ENCODE assay signal across 23 cellular contexts in the genomic region with DNA sequence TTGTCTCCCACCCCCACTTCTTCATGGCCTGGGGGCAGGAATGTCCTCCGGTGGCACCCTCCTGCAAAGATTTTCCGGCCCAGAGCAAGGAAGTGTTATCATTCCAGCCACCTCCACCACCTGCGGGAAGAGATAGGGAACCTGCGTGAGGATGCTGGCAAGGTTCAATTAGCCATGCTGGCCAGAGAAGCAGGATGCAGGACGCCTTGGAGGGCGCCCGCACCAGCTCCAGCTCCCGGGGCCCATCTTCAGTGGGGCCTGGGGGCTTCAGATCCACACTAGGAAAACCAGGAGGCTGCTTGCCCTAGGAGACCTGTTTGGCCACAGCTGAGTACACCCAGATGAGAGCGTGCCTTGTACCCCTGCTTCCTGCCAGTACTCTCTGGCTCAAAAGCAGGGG.
"Had no signal": no experiment of that assay in that cellular context is flagged by ENCODE, and none has a peak within 500 bp of the region (broad histone marks: within the 10 kb centered on the region; RNA-seq: fewer than 3 reads in every experiment).

No MANE protein-coding gene starts in this region.

- H3K4me2 ChIP-seq: neural progenitor cell had no signal

- H2AFZ ChIP-seq: neural progenitor cell had no signal

- H3K4me1 Mint-ChIP-seq: stimulated activated effector memory CD8-positive, alpha-beta T cell treated with anti-CD3 and anti-CD28 coated beads, Interleukin-12 subunit alpha, Interleukin-12 subunit beta, amount 100 ng/mL, for 72 hours had no signal

- H3K27ac ChIP-seq: lower lobe of right lung, neural progenitor cell, ovary, right atrium auricular region, right lobe of liver, suprapubic skin, thoracic aorta, tibial artery, uterus had no signal

- H3K27ac Mint-ChIP-seq: naive thymus-derived CD8-positive, alpha-beta T cell; nephron; neural progenitor cell; progenitor cell of endocrine pancreas; stimulated activated effector memory CD8-positive, alpha-beta T cell treated with anti-CD3 and anti-CD28 coated beads, Interleukin-12 subunit alpha, Interleukin-12 subunit beta, amount 100 ng/mL, for 72 hours; stimulated activated naive CD8-positive, alpha-beta T cell treated with anti-CD3 and anti-CD28 coated beads, Interleukin-15, Interleukin-2, amounts not matched to agents 100 ng/mL and 50 ng/mL, for 24 hours; type B pancreatic cell had no signal

- H3K9ac ChIP-seq: neural progenitor cell had no signal

- ATAC-seq: left cardiac atrium; left lobe of liver; left ventricle myocardium superior; lower lobe of right lung; naive thymus-derived CD8-positive, alpha-beta T cell; right lobe of liver; stimulated activated effector memory CD8-positive, alpha-beta T cell treated with anti-CD3 and anti-CD28 coated beads, Interleukin-12 subunit alpha, Interleukin-12 subunit beta, amount 100 ng/mL, for 72 hours had no signal

- DNase-seq: hippocampal formation; left cardiac atrium; left ventricle myocardium superior; lower lobe of right lung; mammary epithelial cell; mesenchymal stem cell; ovary; right lobe of liver; stimulated activated CD4-positive, alpha-beta T cell treated with anti-CD3 and anti-CD28 coated beads, Interleukin-4, amount 100 ng/mL, for 24 hours; stimulated activated naive CD4-positive, alpha-beta T cell; tibial artery; uterus had no signal

- H3K9me3 ChIP-seq: lower lobe of right lung, ovary, right atrium auricular region, right lobe of liver, suprapubic skin, thoracic aorta, tibial artery, uterus had no signal

- H3K4me3 ChIP-seq: lower lobe of right lung, neural progenitor cell, ovary, right atrium auricular region, right lobe of liver, suprapubic skin, thoracic aorta, tibial artery, uterus had no signal

- H3K4me3 Mint-ChIP-seq: naive thymus-derived CD8-positive, alpha-beta T cell; nephron; neural progenitor cell; stimulated activated effector memory CD8-positive, alpha-beta T cell treated with anti-CD3 and anti-CD28 coated beads, Interleukin-12 subunit alpha, Interleukin-12 subunit beta, amount 100 ng/mL, for 72 hours; stimulated activated naive CD8-positive, alpha-beta T cell treated with anti-CD3 and anti-CD28 coated beads, Interleukin-15, Interleukin-2, amounts not matched to agents 100 ng/mL and 50 ng/mL, for 24 hours; type B pancreatic cell had no signal

- H3K4me1 ChIP-seq: lower lobe of right lung, neural progenitor cell, right atrium auricular region, right lobe of liver, uterus had no signal

- H3K27me3 ChIP-seq: neural progenitor cell, ovary, right atrium auricular region, right lobe of liver, uterus had no signal

- H3K9me3 Mint-ChIP-seq: naive thymus-derived CD8-positive, alpha-beta T cell; nephron; neural progenitor cell; stimulated activated effector memory CD8-positive, alpha-beta T cell treated with anti-CD3 and anti-CD28 coated beads, Interleukin-12 subunit alpha, Interleukin-12 subunit beta, amount 100 ng/mL, for 72 hours; stimulated activated naive CD8-positive, alpha-beta T cell treated with anti-CD3 and anti-CD28 coated beads, Interleukin-15, Interleukin-2, amounts not matched to agents 100 ng/mL and 50 ng/mL, for 24 hours had no signal

- H3K36me3 Mint-ChIP-seq: naive thymus-derived CD8-positive, alpha-beta T cell; neural progenitor cell; stimulated activated effector memory CD8-positive, alpha-beta T cell treated with anti-CD3 and anti-CD28 coated beads, Interleukin-12 subunit alpha, Interleukin-12 subunit beta, amount 100 ng/mL, for 72 hours had no signal

- H3K36me3 ChIP-seq: lower lobe of right lung, neural progenitor cell, ovary, right atrium auricular region, right lobe of liver, suprapubic skin, thoracic aorta, tibial artery, uterus had no signal
